Comparison of ENCODE assay signal across 9 cellular contexts in genomic region chr18:2368102-2368501, GRCh38.
"Had no signal": no experiment of that assay in that cellular context is flagged by ENCODE, and none has a peak within 500 bp of the region (broad histone marks: within the 10 kb centered on the region; RNA-seq: fewer than 3 reads in every experiment).

No MANE protein-coding gene starts in this region.

- H3K27ac ChIP-seq: GM23248 had no signal

- H3K36me3 ChIP-seq: HAP-1 had no signal

- ATAC-seq: GM23338, HCT116 had no signal

- H2AFZ ChIP-seq: GM23248, GM23338 had no signal

- H3K9me3 ChIP-seq: HAP-1 had no signal

- DNase-seq: GM23248, GOT3, H7, H9, HCEC 1CT, HFFc6 had no signal

- H3K4me3 Mint-ChIP-seq: GM23338, H9, HFFc6 had no signal

- H3K4me1 ChIP-seq: HAP-1 had no signal

- H3K4me3 ChIP-seq: GM23248, GM23338, HAP-1 had no signal

- H3K9me3 Mint-ChIP-seq: GM23338, H9, HFFc6 had no signal

- H3K4me2 ChIP-seq: GM23338 had no signal

- H3K27ac Mint-ChIP-seq: GM23338, H9, HFFc6 had no signal
